Comparison of ENCODE assay signal across 9 cellular contexts in genomic region chr2:1730047-1730937, GRCh38. TPM values are rescaled to one million over a fixed set of nuclear protein-coding genes. Genes with fewer than 3 reads are reported as not detected.
DNase-seq lines count a peak whose midpoint lies in the region; ATAC-seq and TF ChIP-seq lines count a peak whose summit lies in the region.
"Had no signal": no experiment of that assay in that cellular context is flagged by ENCODE, and none has a peak within 500 bp of the region (broad histone marks: within the 10 kb centered on the region; RNA-seq: fewer than 3 reads in every experiment).

No MANE protein-coding gene starts in this region.

- ATAC-seq in right cardiac atrium: peak; percentile 45 to 56
- no peak for ATAC-seq in HG02884 (IDR thresholded peaks at IDR 0.05; ENCODE audit: unreplicated experiment)

- H3K9me3 ChIP-seq in ascending aorta (peaks cover 0 to 3% of the 10 kb centered on the region in 2 donors), right cardiac atrium (ENCODE audit: control insufficient read depth, low read length) (no peaks in the 10 kb centered on the region), sigmoid colon (no peaks in the 10 kb centered on the region)

- no peak for TF ChIP-seq EP300 in sigmoid colon (IDR thresholded peaks at IDR 0.05)

- H3K4me1 ChIP-seq in ascending aorta (peaks cover 12 to 51% of the 10 kb centered on the region in 2 donors), right cardiac atrium (ENCODE audit: control insufficient read depth, insufficient read depth, low read length) (peaks cover 16% of the 10 kb centered on the region), sigmoid colon (peaks cover 0 to 63% (median 60%) of the 10 kb centered on the region in 4 donors)

- H3K4me3 ChIP-seq in ascending aorta: peak overlapping the region in 1 of 2 donors; percentile 41
- no peak overlapping the region for H3K4me3 ChIP-seq in right cardiac atrium (ENCODE audit: low read length)
- no peak overlapping the region for H3K4me3 ChIP-seq in sigmoid colon

- intact Hi-C loops in ascending aorta (cut with DNase I): loop anchor here (1.0 kb wide), 1 partner anchor 13 kb away; no protein-coding TSS in a partner anchor
- intact Hi-C loops in right cardiac atrium (cut with DNase I): no loop called here
- intact Hi-C loops in sigmoid colon (cut with DNase I): no loop called here

- H3K27ac ChIP-seq in ascending aorta (peak overlapping the region; percentile 87 to 94), right cardiac atrium (ENCODE audit: low read length) (peak overlapping the region; percentile 54), sigmoid colon (peak overlapping the region; percentile 80 to 100 (median 92))

- TF ChIP-seq POLR2A in sigmoid colon (IDR thresholded peaks at IDR 0.05): no peak

- no peaks in the 10 kb centered on the region for H3K36me3 ChIP-seq in ascending aorta
- no peaks in the 10 kb centered on the region for H3K36me3 ChIP-seq in sigmoid colon

- WGBS in right cardiac atrium: 46% methylated on average over 10 of the region's 10 CpGs
- 40 to 49% methylated on average over 10 of the region's 10 CpGs for WGBS in sigmoid colon, 2 donors

- DNase-seq in H4 (ENCODE audit: low spot score) (peak; percentile 81), ascending aorta (ENCODE audit: low spot score in 2 of 2) (peak in 1 of 2 donors; percentile 69), right cardiac atrium (peak; percentile 27 to 71 (median 62)), sigmoid colon (peak; percentile 84), DMS53 treated with DMSO at 0.1 percent for 48 hours (lab: John Stamatoyannopoulos, UW; ENCODE audit: unreplicated experiment) (no peak), NK-92 (lab: John Stamatoyannopoulos, UW; ENCODE audit: unreplicated experiment) (no peak), Ammon's horn (ENCODE audit: low spot score) (no peak)
- DNase-seq: activated CD4-positive, CD25-positive, alpha-beta regulatory T cell treated with anti-CD3 and anti-CD28 coated beads, Interleukin-2, amount 50 U/mL, for 72 hours had no signal

- no peak for TF ChIP-seq CTCF in ascending aorta (IDR thresholded peaks at IDR 0.05)
- no peak for TF ChIP-seq CTCF in sigmoid colon (IDR thresholded peaks at IDR 0.05)

- no peaks in the 10 kb centered on the region for H3K27me3 ChIP-seq in ascending aorta
- H3K27me3 ChIP-seq in right cardiac atrium (ENCODE audit: control insufficient read depth, insufficient read depth): no peaks in the 10 kb centered on the region
- no peaks in the 10 kb centered on the region for H3K27me3 ChIP-seq in sigmoid colon

RNA-seq across cellular contexts. Expression of gene PXDN, which starts 14.0 kb away (rescaled TPM):
- 147 and 171 TPM in 2 replicates for total RNA-seq in H4 (2014; rRNA removed; shearing (Covaris generic))
- 188 TPM for total RNA-seq in ascending aorta
- 10 to 100 TPM; 13.7 to 40.7 (median 22.2) TPM for total RNA-seq in right cardiac atrium
- 7.6 TPM for polyA plus RNA-seq in right cardiac atrium
- total RNA-seq in sigmoid colon: 100 to 1,000 TPM in 1 of 4 donors, 10 to 100 TPM in 3; 34.4 to 126 (median 48.3) TPM
- 10 to 100 TPM in 1 of 3 donors, 1 to 10 TPM in 2; 1.2 to 13.6 (median 1.8) TPM for polyA plus RNA-seq in sigmoid colon

Comparison
In these comparisons a context has a peak if more than half of its experiments do, and no peak if none do; other contexts are left out.
1. DNase-seq: peak in H4 (single experiment), right cardiac atrium (3 of 3) and sigmoid colon (single experiment); none in DMS53 treated with DMSO at 0.1 percent for 48 hours (single experiment), NK-92 (single experiment) and Ammon's horn (single experiment).
2. Peak in every context shown above with its lines, with median percentiles within 50 percentile points of each other: H3K27ac ChIP-seq.